In genomic region chr16:23452572-23453337, GRCh38 we compare ENCODE assay signal across 1 cellular context.
TF ChIP-seq lines count a peak whose summit lies in the region.

COG7 (minus strand) TSS chr16:23453189; CDS start chr16:23452994, 195 bp downstream.

TF ChIP-seq in HepG2, 621 proteins besides CTCF, POLR2A, EP300 and RAD21 (continued from another document and continues in another):
- TF ChIP-seq, protein P1, sequence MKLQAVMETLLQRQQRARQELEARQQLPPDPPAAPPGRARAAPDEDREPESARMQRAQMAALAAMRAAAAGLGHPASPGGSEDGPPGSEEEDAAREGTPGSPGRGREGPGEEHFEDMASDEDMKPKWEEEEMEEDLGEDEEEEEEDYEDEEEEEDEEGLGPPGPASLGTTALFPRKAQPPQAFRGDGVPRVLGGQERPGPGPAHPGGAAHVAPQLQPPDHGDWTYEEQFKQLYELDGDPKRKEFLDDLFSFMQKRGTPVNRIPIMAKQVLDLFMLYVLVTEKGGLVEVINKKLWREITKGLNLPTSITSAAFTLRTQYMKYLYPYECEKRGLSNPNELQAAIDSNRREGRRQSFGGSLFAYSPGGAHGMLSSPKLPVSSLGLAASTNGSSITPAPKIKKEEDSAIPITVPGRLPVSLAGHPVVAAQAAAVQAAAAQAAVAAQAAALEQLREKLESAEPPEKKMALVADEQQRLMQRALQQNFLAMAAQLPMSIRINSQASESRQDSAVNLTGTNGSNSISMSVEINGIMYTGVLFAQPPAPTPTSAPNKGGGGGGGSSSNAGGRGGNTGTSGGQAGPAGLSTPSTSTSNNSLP (IDR thresholded peaks at IDR 0.05; ENCODE audit: low read depth, low read length), result no peak
- TF ChIP-seq NONO (IDR thresholded peaks at IDR 0.05), result no peak
- TF ChIP-seq NONO (CRISPR knock-in tag; conservative IDR thresholded peaks at IDR 0.05), result peak; percentile 99
- TF ChIP-seq ZNF629 (CRISPR knock-in tag; conservative IDR thresholded peaks at IDR 0.05), result peak; percentile 53
- 0 out of 2 replicates have a peak, but pooled peaks have one; percentile 81 for TF ChIP-seq REXO4 (CRISPR knock-in tag; IDR thresholded peaks at IDR 0.05; ENCODE audit: borderline replicate concordance)
- no peak; the same call in 1 of the 2 replicates for TF ChIP-seq ZKSCAN1 (IDR thresholded peaks at IDR 0.05; ENCODE audit: low read length)
- no peak for TF ChIP-seq FOXA1 (IDR thresholded peaks at IDR 0.05)
- TF ChIP-seq FOXA1 (CRISPR knock-in tag; IDR thresholded peaks at IDR 0.05), result peak; percentile 42
- no peak for TF ChIP-seq DPF2 (CRISPR knock-in tag; IDR thresholded peaks at IDR 0.05; ENCODE audit: borderline replicate concordance, low read depth)
- peak; percentile 100 for TF ChIP-seq ZFX (CRISPR knock-in tag; IDR thresholded peaks at IDR 0.05; ENCODE audit: low read depth)
- TF ChIP-seq AHR (CRISPR knock-in tag; IDR thresholded peaks at IDR 0.05), result peak; percentile 99
- TF ChIP-seq ZNF605 (CRISPR knock-in tag; IDR thresholded peaks at IDR 0.05), result peak; percentile 79
- TF ChIP-seq ZSCAN29 (CRISPR knock-in tag; conservative IDR thresholded peaks at IDR 0.05), result peak; percentile 82; the same call in 1 of the 2 replicates
- TF ChIP-seq, protein P2, sequence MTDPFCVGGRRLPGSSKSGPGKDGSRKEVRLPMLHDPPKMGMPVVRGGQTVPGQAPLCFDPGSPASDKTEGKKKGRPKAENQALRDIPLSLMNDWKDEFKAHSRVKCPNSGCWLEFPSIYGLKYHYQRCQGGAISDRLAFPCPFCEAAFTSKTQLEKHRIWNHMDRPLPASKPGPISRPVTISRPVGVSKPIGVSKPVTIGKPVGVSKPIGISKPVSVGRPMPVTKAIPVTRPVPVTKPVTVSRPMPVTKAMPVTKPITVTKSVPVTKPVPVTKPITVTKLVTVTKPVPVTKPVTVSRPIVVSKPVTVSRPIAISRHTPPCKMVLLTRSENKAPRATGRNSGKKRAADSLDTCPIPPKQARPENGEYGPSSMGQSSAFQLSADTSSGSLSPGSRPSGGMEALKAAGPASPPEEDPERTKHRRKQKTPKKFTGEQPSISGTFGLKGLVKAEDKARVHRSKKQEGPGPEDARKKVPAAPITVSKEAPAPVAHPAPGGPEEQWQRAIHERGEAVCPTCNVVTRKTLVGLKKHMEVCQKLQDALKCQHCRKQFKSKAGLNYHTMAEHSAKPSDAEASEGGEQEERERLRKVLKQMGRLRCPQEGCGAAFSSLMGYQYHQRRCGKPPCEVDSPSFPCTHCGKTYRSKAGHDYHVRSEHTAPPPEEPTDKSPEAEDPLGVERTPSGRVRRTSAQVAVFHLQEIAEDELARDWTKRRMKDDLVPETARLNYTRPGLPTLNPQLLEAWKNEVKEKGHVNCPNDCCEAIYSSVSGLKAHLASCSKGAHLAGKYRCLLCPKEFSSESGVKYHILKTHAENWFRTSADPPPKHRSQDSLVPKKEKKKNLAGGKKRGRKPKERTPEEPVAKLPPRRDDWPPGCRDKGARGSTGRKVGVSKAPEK (CRISPR knock-in tag; IDR thresholded peaks at IDR 0.05; ENCODE audit: borderline replicate concordance), result peak; percentile 99
- TF ChIP-seq TARDBP (CRISPR knock-in tag; IDR thresholded peaks at IDR 0.05), result peak; percentile 93
- peak; percentile 84 for TF ChIP-seq GATAD2A (CRISPR knock-in tag; IDR thresholded peaks at IDR 0.05)
- no peak for TF ChIP-seq ZFP62 (CRISPR knock-in tag; IDR thresholded peaks at IDR 0.05)
- peak; percentile 99 for TF ChIP-seq ZNF709 (CRISPR knock-in tag; IDR thresholded peaks at IDR 0.05)
- peak; percentile 86 for TF ChIP-seq KDM3A (CRISPR knock-in tag; IDR thresholded peaks at IDR 0.05; ENCODE audit: low read depth)
- TF ChIP-seq, protein P3, sequence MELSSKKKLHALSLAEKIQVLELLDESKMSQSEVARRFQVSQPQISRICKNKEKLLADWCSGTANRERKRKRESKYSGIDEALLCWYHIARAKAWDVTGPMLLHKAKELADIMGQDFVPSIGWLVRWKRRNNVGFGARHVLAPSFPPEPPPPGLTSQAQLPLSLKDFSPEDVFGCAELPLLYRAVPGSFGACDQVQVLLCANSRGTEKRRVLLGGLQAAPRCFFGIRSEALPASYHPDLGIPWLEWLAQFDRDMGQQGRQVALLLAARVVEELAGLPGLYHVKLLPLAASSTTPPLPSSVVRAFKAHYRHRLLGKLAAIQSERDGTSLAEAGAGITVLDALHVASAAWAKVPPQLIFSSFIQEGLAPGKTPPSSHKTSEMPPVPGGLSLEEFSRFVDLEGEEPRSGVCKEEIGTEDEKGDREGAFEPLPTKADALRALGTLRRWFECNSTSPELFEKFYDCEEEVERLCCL (CRISPR knock-in tag; IDR thresholded peaks at IDR 0.05; ENCODE audit: borderline replicate concordance), result peak; percentile 96; the same call in 1 of the 2 replicates
- TF ChIP-seq FOXC1 (CRISPR knock-in tag; IDR thresholded peaks at IDR 0.05; ENCODE audit: borderline replicate concordance), result peak; percentile 97
- no peak for TF ChIP-seq ZBTB8A (CRISPR knock-in tag; IDR thresholded peaks at IDR 0.05; ENCODE audit: borderline replicate concordance, low read depth)
- TF ChIP-seq, protein P4, sequence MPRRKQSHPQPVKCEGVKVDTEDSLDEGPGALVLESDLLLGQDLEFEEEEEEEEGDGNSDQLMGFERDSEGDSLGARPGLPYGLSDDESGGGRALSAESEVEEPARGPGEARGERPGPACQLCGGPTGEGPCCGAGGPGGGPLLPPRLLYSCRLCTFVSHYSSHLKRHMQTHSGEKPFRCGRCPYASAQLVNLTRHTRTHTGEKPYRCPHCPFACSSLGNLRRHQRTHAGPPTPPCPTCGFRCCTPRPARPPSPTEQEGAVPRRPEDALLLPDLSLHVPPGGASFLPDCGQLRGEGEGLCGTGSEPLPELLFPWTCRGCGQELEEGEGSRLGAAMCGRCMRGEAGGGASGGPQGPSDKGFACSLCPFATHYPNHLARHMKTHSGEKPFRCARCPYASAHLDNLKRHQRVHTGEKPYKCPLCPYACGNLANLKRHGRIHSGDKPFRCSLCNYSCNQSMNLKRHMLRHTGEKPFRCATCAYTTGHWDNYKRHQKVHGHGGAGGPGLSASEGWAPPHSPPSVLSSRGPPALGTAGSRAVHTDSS (CRISPR knock-in tag; conservative IDR thresholded peaks at IDR 0.05), result peak; percentile 89; the same call in 1 of the 2 replicates
- TF ChIP-seq ZEB1 (IDR thresholded peaks at IDR 0.05; ENCODE audit: insufficient replicate concordance, low read depth), result peak; percentile 9
- TF ChIP-seq ZNF841 (CRISPR knock-in tag; IDR thresholded peaks at IDR 0.05; ENCODE audit: borderline replicate concordance), result no peak; the same call in 1 of the 2 replicates
- TF ChIP-seq, protein P5, sequence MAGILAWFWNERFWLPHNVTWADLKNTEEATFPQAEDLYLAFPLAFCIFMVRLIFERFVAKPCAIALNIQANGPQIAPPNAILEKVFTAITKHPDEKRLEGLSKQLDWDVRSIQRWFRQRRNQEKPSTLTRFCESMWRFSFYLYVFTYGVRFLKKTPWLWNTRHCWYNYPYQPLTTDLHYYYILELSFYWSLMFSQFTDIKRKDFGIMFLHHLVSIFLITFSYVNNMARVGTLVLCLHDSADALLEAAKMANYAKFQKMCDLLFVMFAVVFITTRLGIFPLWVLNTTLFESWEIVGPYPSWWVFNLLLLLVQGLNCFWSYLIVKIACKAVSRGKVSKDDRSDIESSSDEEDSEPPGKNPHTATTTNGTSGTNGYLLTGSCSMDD (CRISPR knock-in tag; IDR thresholded peaks at IDR 0.05), result peak; percentile 88
- TF ChIP-seq GABPA (IDR thresholded peaks at IDR 0.05; ENCODE audit: low read depth, low read length), result peak; percentile 75
- TF ChIP-seq GABPA (CRISPR knock-in tag; IDR thresholded peaks at IDR 0.05; ENCODE audit: low read depth), result peak; percentile 97
- 0 out of 2 replicates have a peak, but pooled peaks have one; percentile 65 for TF ChIP-seq FIP1L1 (IDR thresholded peaks at IDR 0.05; ENCODE audit: borderline replicate concordance, insufficient read depth, low read depth, low read length)
- peak; percentile 94 for TF ChIP-seq ZNF367 (CRISPR knock-in tag; IDR thresholded peaks at IDR 0.05; ENCODE audit: borderline replicate concordance)
- TF ChIP-seq ZNF740 (CRISPR knock-in tag; IDR thresholded peaks at IDR 0.05), result no peak
- TF ChIP-seq IKZF1 (IDR thresholded peaks at IDR 0.05), result no peak
- peak; percentile 100 for TF ChIP-seq SAP130 (CRISPR knock-in tag; IDR thresholded peaks at IDR 0.05; ENCODE audit: low read depth)
- TF ChIP-seq, protein P6, sequence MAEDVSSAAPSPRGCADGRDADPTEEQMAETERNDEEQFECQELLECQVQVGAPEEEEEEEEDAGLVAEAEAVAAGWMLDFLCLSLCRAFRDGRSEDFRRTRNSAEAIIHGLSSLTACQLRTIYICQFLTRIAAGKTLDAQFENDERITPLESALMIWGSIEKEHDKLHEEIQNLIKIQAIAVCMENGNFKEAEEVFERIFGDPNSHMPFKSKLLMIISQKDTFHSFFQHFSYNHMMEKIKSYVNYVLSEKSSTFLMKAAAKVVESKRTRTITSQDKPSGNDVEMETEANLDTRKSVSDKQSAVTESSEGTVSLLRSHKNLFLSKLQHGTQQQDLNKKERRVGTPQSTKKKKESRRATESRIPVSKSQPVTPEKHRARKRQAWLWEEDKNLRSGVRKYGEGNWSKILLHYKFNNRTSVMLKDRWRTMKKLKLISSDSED (CRISPR knock-in tag; IDR thresholded peaks at IDR 0.05), result no peak
- peak; percentile 25; the same call in 1 of the 2 replicates for TF ChIP-seq ZNF713 (CRISPR knock-in tag; IDR thresholded peaks at IDR 0.05)
- TF ChIP-seq ZNF256 (CRISPR knock-in tag; conservative IDR thresholded peaks at IDR 0.05), result peak; percentile 95; the same call in 1 of the 2 replicates
- TF ChIP-seq SMAD3 (CRISPR knock-in tag; IDR thresholded peaks at IDR 0.05), result peak; percentile 71
- peak; percentile 99 for TF ChIP-seq ZFY (CRISPR knock-in tag; IDR thresholded peaks at IDR 0.05)
- peak; percentile 99 for TF ChIP-seq ZNF781 (CRISPR knock-in tag; IDR thresholded peaks at IDR 0.05; ENCODE audit: borderline replicate concordance, not compliant biosample characterization)
- no peak for TF ChIP-seq BCLAF1 (IDR thresholded peaks at IDR 0.05)
- TF ChIP-seq, protein P7, sequence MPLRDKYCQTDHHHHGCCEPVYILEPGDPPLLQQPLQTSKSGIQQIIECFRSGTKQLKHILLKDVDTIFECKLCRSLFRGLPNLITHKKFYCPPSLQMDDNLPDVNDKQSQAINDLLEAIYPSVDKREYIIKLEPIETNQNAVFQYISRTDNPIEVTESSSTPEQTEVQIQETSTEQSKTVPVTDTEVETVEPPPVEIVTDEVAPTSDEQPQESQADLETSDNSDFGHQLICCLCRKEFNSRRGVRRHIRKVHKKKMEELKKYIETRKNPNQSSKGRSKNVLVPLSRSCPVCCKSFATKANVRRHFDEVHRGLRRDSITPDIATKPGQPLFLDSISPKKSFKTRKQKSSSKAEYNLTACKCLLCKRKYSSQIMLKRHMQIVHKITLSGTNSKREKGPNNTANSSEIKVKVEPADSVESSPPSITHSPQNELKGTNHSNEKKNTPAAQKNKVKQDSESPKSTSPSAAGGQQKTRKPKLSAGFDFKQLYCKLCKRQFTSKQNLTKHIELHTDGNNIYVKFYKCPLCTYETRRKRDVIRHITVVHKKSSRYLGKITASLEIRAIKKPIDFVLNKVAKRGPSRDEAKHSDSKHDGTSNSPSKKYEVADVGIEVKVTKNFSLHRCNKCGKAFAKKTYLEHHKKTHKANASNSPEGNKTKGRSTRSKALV (CRISPR knock-in tag; IDR thresholded peaks at IDR 0.05), result peak; percentile 94; the same call in 1 of the 2 replicates
- TF ChIP-seq CBX2 (IDR thresholded peaks at IDR 0.05; ENCODE audit: low read depth, low read length), result no peak
- peak; percentile 64; the same call in 1 of the 2 replicates for TF ChIP-seq CBX2 (CRISPR knock-in tag; IDR thresholded peaks at IDR 0.05; ENCODE audit: low read depth)
- TF ChIP-seq ZNF660 (CRISPR knock-in tag; IDR thresholded peaks at IDR 0.05; ENCODE audit: borderline replicate concordance, low read depth), result peak; percentile 80; the same call in 1 of the 2 replicates
- peak; percentile 83 for TF ChIP-seq RFX5 (IDR thresholded peaks at IDR 0.05; ENCODE audit: low read depth, low read length)
